ENCODE assay signal across 5 cellular contexts in the genomic region with DNA sequence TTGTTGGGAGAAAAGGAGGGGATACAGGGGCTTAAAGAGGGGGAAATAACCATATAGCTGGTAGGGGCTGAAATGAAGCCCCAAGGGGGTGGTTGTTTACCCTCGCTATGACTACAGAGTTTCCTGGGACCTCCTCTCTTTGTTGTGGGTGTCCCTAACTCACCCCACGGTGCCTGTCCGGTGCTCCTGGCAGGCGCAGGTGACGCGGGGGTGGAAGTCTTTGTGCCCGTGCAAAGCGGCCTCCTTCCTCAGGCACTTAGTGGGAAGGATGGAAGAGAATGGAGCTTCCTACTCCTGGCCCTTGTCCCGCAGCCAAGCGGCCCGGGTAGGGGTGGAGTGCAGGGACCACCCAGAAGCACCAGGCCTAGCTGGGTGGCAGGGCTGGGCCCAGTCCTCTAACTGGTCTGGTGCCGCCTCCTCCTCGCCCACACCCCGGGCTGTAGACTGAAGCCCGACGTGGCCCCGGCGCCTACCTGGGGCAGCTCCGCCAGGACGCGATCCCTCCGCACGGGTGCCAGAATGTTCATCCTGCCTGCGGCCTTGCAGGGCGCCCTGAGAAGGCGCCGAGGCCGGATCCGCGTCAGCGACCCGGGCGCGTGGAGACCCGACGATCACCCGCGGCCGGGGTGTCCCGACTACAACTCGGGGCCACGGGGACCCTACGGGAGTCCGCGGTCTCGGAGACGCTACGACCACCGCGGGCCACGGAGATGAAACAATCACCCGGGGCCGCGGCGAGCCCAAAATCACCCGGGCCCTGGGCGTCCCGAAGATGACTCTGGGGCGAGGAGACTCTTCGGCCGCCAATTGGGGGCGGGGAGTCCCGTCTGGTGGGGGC. TPM values are rescaled to one million over a fixed set of nuclear protein-coding genes. Genes with fewer than 3 reads are reported as not detected.
DNase-seq lines count a peak whose midpoint lies in the region; ATAC-seq and TF ChIP-seq lines count a peak whose summit lies in the region.

No MANE protein-coding gene starts in this region.

- BruUV-seq in Panc1 (replicated peaks; lab: Mats Ljungman, UMichigan), result no TSS peak

- peaks cover 38% of the 10 kb centered on the region for H3K4me1 ChIP-seq in Panc1 (ENCODE audit: control insufficient read depth, insufficient read depth, low read length)

- CTCF ChIA-PET in Panc1 (lab: Charles Lee), result interaction anchor here (0.6 to 0.9 kb wide), 2 partner anchors 10 to 26 kb away, joined by 3 read pairs; no protein-coding TSS in a partner anchor

- TF ChIP-seq CTCF in Panc1 (IDR thresholded peaks at IDR 0.05), result no peak
- TF ChIP-seq CTCF in fibroblast of mammary gland (conservative IDR thresholded peaks at IDR 0.05; ENCODE audit: control insufficient read depth, insufficient read depth, low read depth, low read length), result no peak

- H3K9me3 ChIP-seq in Panc1 (ENCODE audit: control insufficient read depth, insufficient read depth, low read depth, low read length), result no peaks in the 10 kb centered on the region

- POLR2A ChIA-PET in Panc1 (lab: Charles Lee), result no interaction called here

- peak overlapping the region; percentile 58 to 88 for H3K4me3 ChIP-seq in Panc1 (ENCODE audit: low read depth in 2 of 2, low read length in 2 of 2)
- peak overlapping the region; percentile 68 for H3K4me3 ChIP-seq in fibroblast of mammary gland (ENCODE audit: control insufficient read depth, low read depth, low read length)

- in situ Hi-C loops in Panc1 (cut with HindIII; ENCODE audit: low pct_unique_long_range_greater_than_20kb, low sequenced_read_pairs), result no loop called here

- peaks cover 18% of the 10 kb centered on the region for H3K36me3 ChIP-seq in Panc1 (ENCODE audit: control insufficient read depth, insufficient read depth, low read length)

- intact Hi-C loops in Panc1 (cut with micrococcal nuclease; ENCODE audit: unreplicated experiment), result no loop called here

- ATAC-seq in Panc1, result no peak

- peak overlapping the region; percentile 99 for H3K27ac ChIP-seq in Panc1 (ENCODE audit: low read length)

- no peaks in the 10 kb centered on the region for H3K27me3 ChIP-seq in Panc1 (ENCODE audit: control insufficient read depth, insufficient read depth, low read length)

- no peak for DNase-seq in Panc1 (ENCODE audit: low read depth, low spot score)
- DNase-seq in fibroblast of mammary gland (ENCODE audit: low read depth), result peak; percentile 38
- DNase-seq in stimulated activated CD4-positive, alpha-beta T cell treated with anti-CD3 and anti-CD28 coated beads, Interleukin-4, amount 100 ng/mL, for 1 hour, result peak; percentile 33
- DNase-seq in DMS153 (lab: John Stamatoyannopoulos, UW), result no peak
- no peak for DNase-seq in COR-L47 (lab: John Stamatoyannopoulos, UW)

RNA-seq across cellular contexts. Expression of a gene that starts 0.7 kb away (rescaled TPM):
- total RNA-seq in Panc1 (2021; ENCODE audit: unreplicated experiment), result 284 TPM
- 260 TPM for polyA plus RNA-seq in Panc1 (2012; ENCODE audit: insufficient read length)

RNA-seq across cellular contexts. Expression of a gene that starts 2.8 kb away (rescaled TPM):
- 1,475 TPM for total RNA-seq in Panc1 (2021; ENCODE audit: unreplicated experiment)
- 1,113 TPM for polyA plus RNA-seq in Panc1 (2012; ENCODE audit: insufficient read length)

RNA-seq across cellular contexts. Expression of a gene that starts 5.3 kb away (rescaled TPM):
- 4.9 TPM for total RNA-seq in Panc1 (2021; ENCODE audit: unreplicated experiment)
- 3.6 TPM for polyA plus RNA-seq in Panc1 (2012; ENCODE audit: insufficient read length)

RNA-seq across cellular contexts. Expression of a gene that starts 9.1 kb away (rescaled TPM):
- total RNA-seq in Panc1 (2021; ENCODE audit: unreplicated experiment), result 55.7 TPM
- polyA plus RNA-seq in Panc1 (2012; ENCODE audit: insufficient read length), result 52.2 TPM

RNA-seq across cellular contexts. Expression of a gene that starts 11.6 kb away (rescaled TPM):
- 11.9 TPM for total RNA-seq in Panc1 (2021; ENCODE audit: unreplicated experiment)
- polyA plus RNA-seq in Panc1 (2012; ENCODE audit: insufficient read length), result 9.1 TPM

Comparison
In these comparisons a context has a peak if more than half of its experiments do, and no peak if none do; other contexts are left out.
1. DNase-seq: peak in fibroblast of mammary gland (single experiment) and stimulated activated CD4-positive, alpha-beta T cell treated with anti-CD3 and anti-CD28 coated beads, Interleukin-4, amount 100 ng/mL, for 1 hour (single experiment); none in Panc1 (single experiment), DMS153 (single experiment) and COR-L47 (single experiment).